ENCODE assay signal across 14 cellular contexts in genomic region chr15:36334059-36334458, GRCh38.
DNase-seq lines count a peak whose midpoint lies in the region; ATAC-seq and TF ChIP-seq lines count a peak whose summit lies in the region.
"Had no signal": no experiment of that assay in that cellular context is flagged by ENCODE, and none has a peak within 500 bp of the region (broad histone marks: within the 10 kb centered on the region; RNA-seq: fewer than 3 reads in every experiment).

No MANE protein-coding gene starts in this region.

- no peaks in the 10 kb centered on the region for H3K27me3 Mint-ChIP-seq in activated CD4-positive, alpha-beta T cell treated with anti-CD3 and anti-CD28 coated beads for 36 hours

- no peak for ATAC-seq in GM18498 (IDR thresholded peaks at IDR 0.05; ENCODE audit: unreplicated experiment)
- ATAC-seq in activated CD4-positive, alpha-beta T cell treated with anti-CD3 and anti-CD28 coated beads for 36 hours: no peak
- ATAC-seq: activated CD8-positive, alpha-beta T cell treated with anti-CD3 and anti-CD28 coated beads, Interleukin-2, amount 10 ng/mL, durations not matched to agents 7 days and 5 days; heart left ventricle; HepG2; right lobe of liver had no signal

- H3K36me3 Mint-ChIP-seq in activated CD4-positive, alpha-beta T cell treated with anti-CD3 and anti-CD28 coated beads for 36 hours (ENCODE audit: low read depth): no peaks in the 10 kb centered on the region

- DNase-seq in AG08395 (ENCODE audit: low spot score): peak; percentile 28
- peak; percentile 43 for DNase-seq in LHCN-M2 (ENCODE audit: low read depth)
- peak; percentile 64 for DNase-seq in astrocyte of the spinal cord (ENCODE audit: low read depth, low spot score)
- DNase-seq in kidney tubule cell (ENCODE audit: low spot score): peak; percentile 48
- DNase-seq in DMS79 (lab: John Stamatoyannopoulos, UW): no peak
- DNase-seq in activated CD4-positive, alpha-beta T cell treated with anti-CD3 and anti-CD28 coated beads for 36 hours: no peak
- no peak for DNase-seq in medulla oblongata (ENCODE audit: extremely low spot score)
- DNase-seq: activated CD8-positive, alpha-beta T cell treated with anti-CD3 and anti-CD28 coated beads, Interleukin-2, amount 10 ng/mL, durations not matched to agents 7 days and 5 days; activated naive CD4-positive, alpha-beta T cell treated with Interleukin-2 at 50 U/mL for 16 hours; cortex of kidney; heart left ventricle; right lobe of liver had no signal

- CTCF ChIA-PET in activated CD4-positive, alpha-beta T cell treated with anti-CD3 and anti-CD28 coated beads for 36 hours (lab: Charles Lee): no interaction called here

- no peak overlapping the region for H3K4me3 Mint-ChIP-seq in activated CD4-positive, alpha-beta T cell treated with anti-CD3 and anti-CD28 coated beads for 36 hours
- H3K4me3 Mint-ChIP-seq: activated CD8-positive, alpha-beta T cell treated with anti-CD3 and anti-CD28 coated beads, Interleukin-2, amount 10 ng/mL, durations not matched to agents 7 days and 5 days had no signal

- H3K4me1 Mint-ChIP-seq in activated CD4-positive, alpha-beta T cell treated with anti-CD3 and anti-CD28 coated beads for 36 hours: no peaks in the 10 kb centered on the region

- H3K9me3 Mint-ChIP-seq in activated CD4-positive, alpha-beta T cell treated with anti-CD3 and anti-CD28 coated beads for 36 hours (ENCODE audit: low read depth): peaks cover 3% of the 10 kb centered on the region

- intact Hi-C loops in activated CD4-positive, alpha-beta T cell treated with anti-CD3 and anti-CD28 coated beads for 36 hours (cut with DNase I, micrococcal nuclease): no loop called here

- TF ChIP-seq CTCF in astrocyte of the spinal cord (IDR thresholded peaks at IDR 0.05; ENCODE audit: low read depth, low read length): no peak

- in situ Hi-C loops in astrocyte of the spinal cord (cut with HindIII; ENCODE audit: low sequenced_read_pairs): no loop called here

- POLR2A ChIA-PET in activated CD4-positive, alpha-beta T cell treated with anti-CD3 and anti-CD28 coated beads for 36 hours (lab: Charles Lee): no interaction called here

- H3K4me3 ChIP-seq in astrocyte of the spinal cord (ENCODE audit: low read depth, low read length): no peak overlapping the region
- H3K4me3 ChIP-seq: heart left ventricle, right lobe of liver had no signal

- H3K27ac Mint-ChIP-seq in activated CD4-positive, alpha-beta T cell treated with anti-CD3 and anti-CD28 coated beads for 36 hours: no peak overlapping the region
- H3K27ac Mint-ChIP-seq: activated CD8-positive, alpha-beta T cell treated with anti-CD3 and anti-CD28 coated beads, Interleukin-2, amount 10 ng/mL, durations not matched to agents 7 days and 5 days had no signal

Comparison
In these comparisons a context has a peak if more than half of its experiments do, and no peak if none do; other contexts are left out.
1. DNase-seq: peak in AG08395 (single experiment), LHCN-M2 (single experiment), astrocyte of the spinal cord (single experiment) and kidney tubule cell (single experiment); none in DMS79 (single experiment), activated CD4-positive, alpha-beta T cell treated with anti-CD3 and anti-CD28 coated beads for 36 hours (single experiment) and medulla oblongata (single experiment).